In genomic region chr17:75604034-75604695, GRCh38 we compare ENCODE assay signal across 20 cellular contexts. TPM values are rescaled to one million over a fixed set of nuclear protein-coding genes. Genes with fewer than 3 reads are reported as not detected.
A peak's percentile ranks its signal among the peaks of the same experiment; 100 is the strongest.
DNase-seq lines count a peak whose midpoint lies in the region; ATAC-seq and TF ChIP-seq lines count a peak whose summit lies in the region.
"Had no signal": no experiment of that assay in that cellular context is flagged by ENCODE, and none has a peak within 500 bp of the region (broad histone marks: within the 10 kb centered on the region; RNA-seq: fewer than 3 reads in every experiment).

No MANE protein-coding gene starts in this region.

- H3K4me2 ChIP-seq in HCT116 (ENCODE audit: low read length) = peak overlapping the region; percentile 75
- no peak overlapping the region for H3K4me2 ChIP-seq in Karpas-422 (ENCODE audit: low read depth, low read length, poor library complexity, severe bottlenecking)

- no peak for TF ChIP-seq RAD21 in HCT116 (IDR thresholded peaks at IDR 0.05; ENCODE audit: low read depth)

- intact Hi-C loops in HCT116 (cut with micrococcal nuclease) (loop anchor here (5.0 kb wide), 2 partner anchors 87 to 177 kb away; partner anchors contain the start of genes CASKIN2 and TSEN54), colonic mucosa (cut with DNase I) (no loop called here), stomach (cut with DNase I; ENCODE audit: low total_unique reads) (no loop called here)

- H3K9ac ChIP-seq in HCT116 (ENCODE audit: low read length) (peak overlapping the region; percentile 21; the same call in 1 of the 2 replicates), colonic mucosa (ENCODE audit: low read depth in 2 of 2, low read length in 2 of 2) (peak overlapping the region in 1 of 2 donors; percentile 40), Karpas-422 (ENCODE audit: low read length) (no peak overlapping the region)

- WGBS in stomach, 5 donors = 66 to 88% (median 78%) methylated on average over 8 to 12 of the region's 12 CpGs

- H3K36me3 ChIP-seq in HCT116 (ENCODE audit: control insufficient read depth in 1 of 2, insufficient read depth in 2 of 2, low read length in 2 of 2) (no peaks in the 10 kb centered on the region), colonic mucosa (no peaks in the 10 kb centered on the region), Karpas-422 (ENCODE audit: insufficient read depth, low read length) (no peaks in the 10 kb centered on the region), stomach (peaks cover 0 to 21% (median 8%) of the 10 kb centered on the region in 4 donors)
- H3K36me3 ChIP-seq: left lung, upper lobe of right lung had no signal

- no peak for TF ChIP-seq POLR2A in HCT116 (IDR thresholded peaks at IDR 0.05; ENCODE audit: borderline replicate concordance, extremely low read depth, insufficient read depth, insufficient read length)
- TF ChIP-seq POLR2A in stomach (IDR thresholded peaks at IDR 0.05) = no peak

- TF ChIP-seq EP300 in stomach (IDR thresholded peaks at IDR 0.05) = no peak

- H3K4me1 ChIP-seq in HCT116 (ENCODE audit: control insufficient read depth in 1 of 2, insufficient read depth in 2 of 2, low read length in 2 of 2) = peaks cover 15 to 54% of the 10 kb centered on the region in 2 experiments
- peaks cover 3% of the 10 kb centered on the region for H3K4me1 ChIP-seq in colonic mucosa
- no peaks in the 10 kb centered on the region for H3K4me1 ChIP-seq in Karpas-422 (ENCODE audit: low read length)
- peaks cover 0 to 3% (median 0%) of the 10 kb centered on the region in 4 donors for H3K4me1 ChIP-seq in stomach
- H3K4me1 ChIP-seq: left lung, upper lobe of right lung had no signal

- POLR2A ChIA-PET in HCT116 (lab: Charles Lee) = interaction anchor here (0.6 to 1.0 kb wide), 3 partner anchors 20 to 599 kb away, joined by 3 read pairs; no protein-coding TSS in a partner anchor

- H3K27me3 ChIP-seq in HCT116 (ENCODE audit: insufficient read depth, low read length) (no peaks in the 10 kb centered on the region), colonic mucosa (no peaks in the 10 kb centered on the region), Karpas-422 (ENCODE audit: low read length) (no peaks in the 10 kb centered on the region), stomach (no peaks in the 10 kb centered on the region)
- H3K27me3 ChIP-seq: left lung, upper lobe of right lung had no signal

- BruUV-seq in HCT116 (replicated peaks; lab: Mats Ljungman, UMichigan) = no TSS peak

- DNase-seq in A172 (ENCODE audit: low spot score) (peak; percentile 68), HCT116 (ENCODE audit: low read depth, low spot score) (no peak), colonic mucosa (peak; percentile 61), myocyte (ENCODE audit: low read depth) (peak; percentile 30), Karpas-422 (no peak), HK-2 (ENCODE audit: unreplicated experiment) (no peak), stomach (no peak), NCI-H2196 (lab: John Stamatoyannopoulos, UW; ENCODE audit: unreplicated experiment) (no peak)
- DNase-seq: ACHN; activated CD8-positive, alpha-beta T cell treated with anti-CD3 and anti-CD28 coated beads for 36 hours; activated gamma-delta T cell; activated T-cell treated with anti-CD3 and anti-CD28 coated beads for 4 hours; left lung; NCI-H146; NCI-H2171 treated with DMSO at 0.1 percent for 48 hours; SHP77 treated with DMSO at 0.1 percent for 48 hours; stimulated activated CD4-positive, alpha-beta T cell treated with anti-CD3 and anti-CD28 coated beads, Interleukin-12 subunit alpha, Interleukin-12 subunit beta, amount 100 ng/mL, for 4 hours; stimulated activated CD4-positive, alpha-beta T cell treated with anti-CD3 and anti-CD28 coated beads, Interleukin-4, amount 100 ng/mL, for 4 hours; SW 1271; upper lobe of right lung had no signal

- no peaks in the 10 kb centered on the region for H3K9me2 ChIP-seq in HCT116 (ENCODE audit: insufficient read depth)
- H3K9me2 ChIP-seq in Karpas-422 (replicated peaks; ENCODE audit: insufficient read depth, low read length) = no peaks in the 10 kb centered on the region

- H3K4me3 ChIP-seq in HCT116 (replicated peaks in 1 of 2; ENCODE audit: low read depth in 1 of 2, low read length in 2 of 2) (peak overlapping the region in 1 of 2 experiments; percentile 9; a peak in 1 of 4 replicates), colonic mucosa (no peak overlapping the region), Karpas-422 (ENCODE audit: low read length) (no peak overlapping the region), stomach (no peak overlapping the region)
- H3K4me3 ChIP-seq: left lung, upper lobe of right lung had no signal

- no peaks in the 10 kb centered on the region for H4K20me1 ChIP-seq in HCT116 (ENCODE audit: insufficient read depth)
- H4K20me1 ChIP-seq in Karpas-422 (ENCODE audit: insufficient read depth, low read depth, low read length) = no peaks in the 10 kb centered on the region

- H3K79me2 ChIP-seq in HCT116 (ENCODE audit: insufficient read depth, low read length) = no peaks in the 10 kb centered on the region
- H3K79me2 ChIP-seq in Karpas-422 (ENCODE audit: low read length) = no peaks in the 10 kb centered on the region

- CTCF ChIA-PET in HCT116 (lab: Charles Lee) = interaction anchor here (0.6 to 2.9 kb wide), 3 partner anchors 29 to 432 kb away, joined by 3 to 14 read pairs (median 4); partner anchors contain the start of gene SMIM5

- peak overlapping the region; percentile 19; the same call in 1 of the 2 replicates for H3K27ac ChIP-seq in HCT116 (ENCODE audit: low read depth, low read length)
- H3K27ac ChIP-seq in colonic mucosa = no peak overlapping the region
- H3K27ac ChIP-seq in Karpas-422 (ENCODE audit: low read length) = no peak overlapping the region
- no peak overlapping the region for H3K27ac ChIP-seq in stomach
- H3K27ac ChIP-seq: left lung, upper lobe of right lung had no signal

- no peaks in the 10 kb centered on the region for H3K9me3 ChIP-seq in HCT116 (ENCODE audit: control insufficient read depth in 1 of 2, insufficient read depth in 1 of 2, low read depth in 1 of 2, low read length in 2 of 2)
- no peaks in the 10 kb centered on the region for H3K9me3 ChIP-seq in colonic mucosa
- no peaks in the 10 kb centered on the region for H3K9me3 ChIP-seq in Karpas-422 (ENCODE audit: low read length)
- no peaks in the 10 kb centered on the region for H3K9me3 ChIP-seq in stomach
- H3K9me3 ChIP-seq: left lung, upper lobe of right lung had no signal

- RAD21 ChIA-PET in HCT116 (lab: Charles Lee; ENCODE audit: low non-redundant PET in 1 of 2, low total read pairs in 2 of 2, uncharacterized antibody in 2 of 2, unreplicated experiment in 2 of 2) = no interaction called here

- TF ChIP-seq CTCF in HCT116 (IDR thresholded peaks at IDR 0.05 in 2 of 3, conservative IDR thresholded peaks at IDR 0.05 in 1 of 3; ENCODE audit: borderline replicate concordance in 1 of 3, insufficient read depth in 1 of 3, low read depth in 2 of 3, low read length in 2 of 3) (no peak), colonic mucosa (IDR thresholded peaks at IDR 0.05) (no peak), stomach (IDR thresholded peaks at IDR 0.05) (no peak)

- peak; percentile 8 for ATAC-seq in HCT116
- ATAC-seq: activated CD8-positive, alpha-beta T cell treated with anti-CD3 and anti-CD28 coated beads for 36 hours; left lung had no signal

- H2AFZ ChIP-seq in HCT116 (ENCODE audit: low read depth, low read length, poor library complexity, severe bottlenecking) (no peak overlapping the region), Karpas-422 (ENCODE audit: low read length) (no peak overlapping the region)

TF ChIP-seq in HCT116, 20 proteins besides CTCF, POLR2A, EP300 and RAD21:
- no peak for TF ChIP-seq POLR2AphosphoS5 (IDR thresholded peaks at IDR 0.05; ENCODE audit: low read depth, low read length)
- TF ChIP-seq EGR1 (IDR thresholded peaks at IDR 0.05; ENCODE audit: low read depth) = no peak
- no peak for TF ChIP-seq ATF3 (IDR thresholded peaks at IDR 0.05)
- TF ChIP-seq ELF1 (IDR thresholded peaks at IDR 0.05; ENCODE audit: borderline replicate concordance, low read depth) = no peak

RNA-seq across cellular contexts. Expression of gene MYO15B, which starts 16.6 kb away (rescaled TPM):
- 7.1 and 9.6 TPM in 2 replicates for total RNA-seq in A172 (2014; rRNA removed; shearing (Covaris generic))
- total RNA-seq in HCT116 (2021; ENCODE audit: unreplicated experiment) (30.3 TPM), colonic mucosa (100 to 1,000 TPM; 210 to 462 TPM), myocyte (0.11 and 0.26 TPM in 2 replicates), stomach (100 to 1,000 TPM; 138 to 515 (median 186) TPM)
- 24.7 and 39.5 TPM in 2 replicates for polyA plus RNA-seq in HCT116 (2012)
- 1.6 TPM for polyA plus RNA-seq in myocyte (2012)
- total RNA-seq in Karpas-422 (2014; rRNA removed; shearing (Covaris generic); ENCODE audit: low replicate concordance) = 3.8 and 8.0 TPM in 2 replicates
- polyA plus RNA-seq in stomach = 10 to 100 TPM; 67.7 to 82.3 (median 68.5) TPM

RNA-seq across cellular contexts. Expression of gene SMIM5, which starts 29.1 kb away (rescaled TPM):
- 0.07 and 0.26 TPM in 2 replicates for total RNA-seq in A172 (2014; rRNA removed; shearing (Covaris generic))
- total RNA-seq in HCT116 (2021; ENCODE audit: unreplicated experiment) (0.12 TPM), colonic mucosa (10 to 100 TPM in 1 of 2 donors, 1 to 10 TPM in 1; 5.1 to 39.9 TPM), myocyte (1.8 and 4.4 TPM in 2 replicates), stomach (10 to 100 TPM in 1 of 5 donors, 1 to 10 TPM in 1, under 1 TPM in 1, not detected in 2; 0.58 to 12.7 (median 3.6) TPM)
- 0.79 and 1.0 TPM in 2 replicates for polyA plus RNA-seq in HCT116 (2012)
- polyA plus RNA-seq in myocyte (2012) = 2.0 TPM
- total RNA-seq in Karpas-422 (2014; rRNA removed; shearing (Covaris generic); ENCODE audit: low replicate concordance) = not detected in 2 replicates
- 10 to 100 TPM in 1 of 3 donors, 1 to 10 TPM in 2; 5.9 to 29.5 (median 10.0) TPM for polyA plus RNA-seq in stomach

Comparison
In these comparisons a context has a peak if more than half of its experiments do, and no peak if none do; other contexts are left out.
1. DNase-seq: peak in A172 (single experiment), colonic mucosa (single experiment) and myocyte (single experiment); none in HCT116 (single experiment), Karpas-422 (single experiment), HK-2 (single experiment), stomach (single experiment) and NCI-H2196 (single experiment).